In genomic region chr12:23757541-23757962, GRCh38 we compare ENCODE assay signal across 16 cellular contexts.
DNase-seq lines count a peak whose midpoint lies in the region; ATAC-seq, FAIRE-seq and TF ChIP-seq lines count a peak whose summit lies in the region.
"Had no signal": no experiment of that assay in that cellular context is flagged by ENCODE, and none has a peak within 500 bp of the region (broad histone marks: within the 10 kb centered on the region; RNA-seq: fewer than 3 reads in every experiment).

No MANE protein-coding gene starts in this region.

- no peaks in the 10 kb centered on the region for H3K9me1 ChIP-seq in K562 (ENCODE audit: control insufficient read depth, insufficient read depth, low read length)

- H3K27me3 ChIP-seq in K562 (ENCODE audit: control insufficient read depth in 2 of 2, insufficient read depth in 2 of 2, low read length in 2 of 2), result no peaks in the 10 kb centered on the region
- H3K27me3 ChIP-seq in HepG2 (ENCODE audit: control insufficient read depth in 1 of 2, insufficient read depth in 2 of 2, low read length in 2 of 2), result no peaks in the 10 kb centered on the region
- H3K27me3 ChIP-seq in uterus, result no peaks in the 10 kb centered on the region
- H3K27me3 ChIP-seq: transverse colon had no signal

- H3K27me3 Mint-ChIP-seq in stimulated activated naive B cell treated with anti-CD40 and anti-IgM and Interleukin-4, amounts not matched to agents 10 μg/mL and 1 μg/mL and 100 μg/mL, for 72 hours, result no peaks in the 10 kb centered on the region

- no peaks in the 10 kb centered on the region; a peak in 1 of 5 replicates for H3K4me1 ChIP-seq in K562 (replicated peaks in 1 of 2; ENCODE audit: control insufficient read depth in 2 of 2, insufficient read depth in 2 of 2, low read length in 2 of 2)
- H3K4me1 ChIP-seq in HepG2 (ENCODE audit: insufficient read depth, low read length), result peaks cover 19% of the 10 kb centered on the region
- no peaks in the 10 kb centered on the region for H3K4me1 ChIP-seq in uterus
- H3K4me1 ChIP-seq: transverse colon had no signal

- no peak for TF ChIP-seq EP300 in K562 (IDR thresholded peaks at IDR 0.05; ENCODE audit: low read length)
- 0 out of 4 replicates have a peak, but pooled peaks of 1 of the 2 experiments have one; percentile 24 for TF ChIP-seq EP300 in HepG2 (IDR thresholded peaks at IDR 0.05; ENCODE audit: low read depth in 2 of 2, low read length in 2 of 2)
- TF ChIP-seq EP300 in HepG2 (CRISPR knock-in tag; IDR thresholded peaks at IDR 0.05; ENCODE audit: borderline replicate concordance), result no peak

- intact Hi-C loops in K562 (cut with micrococcal nuclease), result no loop called here
- intact Hi-C loops in HepG2 (cut with micrococcal nuclease; ENCODE audit: unreplicated experiment), result no loop called here
- intact Hi-C loops in uterus (cut with DNase I; ENCODE audit: low total_unique reads), result no loop called here

- H3K79me2 ChIP-seq in K562 (ENCODE audit: control insufficient read depth, insufficient read depth, low read length) (no peaks in the 10 kb centered on the region), HepG2 (ENCODE audit: insufficient read depth, low read length) (no peaks in the 10 kb centered on the region)

- ATAC-seq in K562, result no peak; the same call in 1 of the 3 replicates
- peak; percentile 95 for ATAC-seq in HepG2
- ATAC-seq in GM19467 (IDR thresholded peaks at IDR 0.05; ENCODE audit: unreplicated experiment), result no peak
- no peak for ATAC-seq in stimulated activated naive B cell treated with anti-CD40 and anti-IgM and Interleukin-4, amounts not matched to agents 10 μg/mL and 1 μg/mL and 100 μg/mL, for 72 hours (replicated peaks)
- ATAC-seq: Panc1 had no signal

- CTCF ChIA-PET in K562 (lab: Yijun Ruan, JAX; ENCODE audit: low intra/inter-chr PET ratio), result no interaction called here
- CTCF ChIA-PET in HepG2 (lab: Yijun Ruan, JAX; ENCODE audit: low intra/inter-chr PET ratio, low total read pairs), result no interaction called here

- no peak for TF ChIP-seq POLR2A in K562 (conservative IDR thresholded peaks at IDR 0.05)
- TF ChIP-seq POLR2A in HepG2 (IDR thresholded peaks at IDR 0.05; ENCODE audit: insufficient read depth in 1 of 2, low read depth in 2 of 2, low read length in 2 of 2), result no peak
- TF ChIP-seq POLR2A in uterus (IDR thresholded peaks at IDR 0.05), result no peak

- no peak for TF ChIP-seq CTCF in K562 (IDR thresholded peaks at IDR 0.05 in 2 of 3, conservative IDR thresholded peaks at IDR 0.05 in 1 of 3; ENCODE audit: insufficient read depth in 2 of 3, low read depth in 1 of 3, low read length in 3 of 3)
- TF ChIP-seq CTCF in HepG2 (CRISPR knock-in tag; IDR thresholded peaks at IDR 0.05), result no peak
- no peak for TF ChIP-seq CTCF in uterus (IDR thresholded peaks at IDR 0.05)

- no peak overlapping the region for H3K4me3 ChIP-seq in K562
- H3K4me3 ChIP-seq in HepG2 (replicated peaks in 1 of 3; ENCODE audit: insufficient read depth in 1 of 3, low read depth in 2 of 3, low read length in 3 of 3), result no peak overlapping the region
- H3K4me3 ChIP-seq in uterus, result no peak overlapping the region
- H3K4me3 ChIP-seq: transverse colon had no signal

- DNase-seq in COLO829 (ENCODE audit: low spot score) (peak; percentile 37), HuH-7 (ENCODE audit: low spot score) (peak; percentile 14), K562 (ENCODE audit: extremely low read depth in 1 of 4, low spot score in 3 of 4) (no peak), HepG2 (ENCODE audit: low spot score) (peak; percentile 81), germinal center (ENCODE audit: low spot score) (no peak), uterus (no peak)
- DNase-seq in stimulated activated naive B cell treated with anti-CD40 and anti-IgM and Interleukin-4, amounts not matched to agents 10 μg/mL and 1 μg/mL and 100 μg/mL, for 72 hours, result no peak
- DNase-seq: activated T-cell treated with anti-CD3 and anti-CD28 coated beads for 4 hours; AML-193; DMS79 treated with DMSO at 0.1 percent for 48 hours; NCI-H226; stimulated activated CD4-positive, alpha-beta T cell treated with anti-CD3 and anti-CD28 coated beads, Interleukin-1b, Interleukin-23, amount 100 ng/mL, for 48 hours; transverse colon had no signal

- no peak overlapping the region for H3K27ac ChIP-seq in K562 (ENCODE audit: extremely low read depth, low read depth, low read length)
- no peak overlapping the region for H3K27ac ChIP-seq in HepG2 (ENCODE audit: extremely low read length, insufficient read depth, low read length)
- H3K27ac ChIP-seq in uterus, result no peak overlapping the region
- H3K27ac ChIP-seq: transverse colon had no signal

- H3K4me3 Mint-ChIP-seq in stimulated activated naive B cell treated with anti-CD40 and anti-IgM and Interleukin-4, amounts not matched to agents 10 μg/mL and 1 μg/mL and 100 μg/mL, for 72 hours, result no peak overlapping the region

- H3K36me3 ChIP-seq in K562 (ENCODE audit: control insufficient read depth, insufficient read depth, low read length) (no peaks in the 10 kb centered on the region), HepG2 (replicated peaks in 1 of 2; ENCODE audit: control insufficient read depth in 1 of 2, insufficient read depth in 2 of 2, low read length in 2 of 2) (peaks cover 4 to 25% of the 10 kb centered on the region in 2 experiments), uterus (no peaks in the 10 kb centered on the region)
- H3K36me3 ChIP-seq: transverse colon had no signal

- FAIRE-seq in K562 (lab: Jason Lieb, UNC) (no peak), HepG2 (lab: Jason Lieb, UNC) (no peak)
- FAIRE-seq: colon had no signal

- H3K4me1 Mint-ChIP-seq in stimulated activated naive B cell treated with anti-CD40 and anti-IgM and Interleukin-4, amounts not matched to agents 10 μg/mL and 1 μg/mL and 100 μg/mL, for 72 hours, result no peaks in the 10 kb centered on the region

- TF ChIP-seq RAD21 in K562 (CRISPR knock-in tag; conservative IDR thresholded peaks at IDR 0.05 in 1 of 2, IDR thresholded peaks at IDR 0.05 in 1 of 2), result no peak
- no peak for TF ChIP-seq RAD21 in HepG2 (CRISPR knock-in tag; IDR thresholded peaks at IDR 0.05)

- H3K4me2 ChIP-seq in K562 (ENCODE audit: insufficient read depth, low read length), result no peak overlapping the region
- H3K4me2 ChIP-seq in HepG2 (ENCODE audit: low read depth, low read length), result no peak overlapping the region

- POLR2A ChIA-PET in K562 (lab: Yijun Ruan, JAX) (no interaction called here), HepG2 (lab: Yijun Ruan, JAX) (no interaction called here)

- BruUV-seq in K562 (replicated peaks; lab: Mats Ljungman, UMichigan) (no TSS peak), HepG2 (replicated peaks; lab: Mats Ljungman, UMichigan) (no TSS peak)

- no peaks in the 10 kb centered on the region for H3K9me3 Mint-ChIP-seq in stimulated activated naive B cell treated with anti-CD40 and anti-IgM and Interleukin-4, amounts not matched to agents 10 μg/mL and 1 μg/mL and 100 μg/mL, for 72 hours

- H3K27ac Mint-ChIP-seq in stimulated activated naive B cell treated with anti-CD40 and anti-IgM and Interleukin-4, amounts not matched to agents 10 μg/mL and 1 μg/mL and 100 μg/mL, for 72 hours, result no peak overlapping the region

- H2AFZ ChIP-seq in K562 (ENCODE audit: low read depth, low read length) (peak overlapping the region; percentile 18), HepG2 (ENCODE audit: low read length) (no peak overlapping the region)

- in situ Hi-C loops in K562 (cut with MboI), result no loop called here
- in situ Hi-C loops in HepG2 (cut with HindIII; ENCODE audit: extremely low pct_ligation_motif_present, low pct_unique_long_range_greater_than_20kb), result no loop called here

- H3K9ac ChIP-seq in K562 (ENCODE audit: insufficient read depth in 1 of 2, low read depth in 2 of 2, low read length in 2 of 2) (no peak overlapping the region), HepG2 (ENCODE audit: insufficient read depth, low read depth, low read length) (no peak overlapping the region)

- 58% methylated on average over 1 of the region's 1 CpG for WGBS in K562 (ENCODE audit: insufficient coverage, low coverage, missing lambda C conversion rate)
- WGBS in HepG2 (ENCODE audit: low lambda C conversion rate), result 35% methylated on average over 1 of the region's 1 CpG

- H4K20me1 ChIP-seq in K562 (replicated peaks; ENCODE audit: control insufficient read depth, insufficient read depth, low read length), result no peaks in the 10 kb centered on the region
- peaks cover 4% of the 10 kb centered on the region; the same call in 1 of the 2 replicates for H4K20me1 ChIP-seq in HepG2 (ENCODE audit: insufficient read depth, low read length)

- H3K9me3 ChIP-seq in K562 (replicated peaks; ENCODE audit: control insufficient read depth, insufficient read depth, low read depth, low read length) (no peaks in the 10 kb centered on the region), HepG2 (ENCODE audit: low read length) (no peaks in the 10 kb centered on the region), uterus (no peaks in the 10 kb centered on the region)
- H3K9me3 ChIP-seq: transverse colon had no signal

- no peaks in the 10 kb centered on the region for H3K36me3 Mint-ChIP-seq in stimulated activated naive B cell treated with anti-CD40 and anti-IgM and Interleukin-4, amounts not matched to agents 10 μg/mL and 1 μg/mL and 100 μg/mL, for 72 hours

TF ChIP-seq in K562, 482 proteins besides CTCF, POLR2A, EP300 and RAD21 (continues in another document):
- no peak for TF ChIP-seq IRF2 (CRISPR knock-in tag; IDR thresholded peaks at IDR 0.05)
- no peak for TF ChIP-seq HMBOX1 (IDR thresholded peaks at IDR 0.05)
- TF ChIP-seq PHB (CRISPR knock-in tag; IDR thresholded peaks at IDR 0.05), result no peak
- TF ChIP-seq ZNF764 (CRISPR knock-in tag; IDR thresholded peaks at IDR 0.05; ENCODE audit: low read depth), result no peak

TF ChIP-seq in HepG2, 621 proteins besides CTCF, POLR2A, EP300 and RAD21 (continues in another document):
- TF ChIP-seq ZNF619 (CRISPR knock-in tag; IDR thresholded peaks at IDR 0.05) (no peak), SALL1 (CRISPR knock-in tag; IDR thresholded peaks at IDR 0.05) (peak; percentile 16; the same call in 1 of the 2 replicates), FOXP4 (CRISPR knock-in tag; IDR thresholded peaks at IDR 0.05) (peak; percentile 35; the same call in 1 of the 2 replicates), TCF7 (IDR thresholded peaks at IDR 0.05; ENCODE audit: low read depth) (0 out of 2 replicates have a peak, but pooled peaks have one; percentile 17)

Comparison
In these comparisons a context has a peak if more than half of its experiments do, and no peak if none do; other contexts are left out.
1. DNase-seq: peak in COLO829 (single experiment), HuH-7 (single experiment) and HepG2 (single experiment); none in K562 (0 of 4), stimulated activated naive B cell treated with anti-CD40 and anti-IgM and Interleukin-4, amounts not matched to agents 10 μg/mL and 1 μg/mL and 100 μg/mL, for 72 hours (single experiment), germinal center (single experiment) and uterus (0 of 2).